1 cellular context compared by ENCODE assay signal in the genomic region with DNA sequence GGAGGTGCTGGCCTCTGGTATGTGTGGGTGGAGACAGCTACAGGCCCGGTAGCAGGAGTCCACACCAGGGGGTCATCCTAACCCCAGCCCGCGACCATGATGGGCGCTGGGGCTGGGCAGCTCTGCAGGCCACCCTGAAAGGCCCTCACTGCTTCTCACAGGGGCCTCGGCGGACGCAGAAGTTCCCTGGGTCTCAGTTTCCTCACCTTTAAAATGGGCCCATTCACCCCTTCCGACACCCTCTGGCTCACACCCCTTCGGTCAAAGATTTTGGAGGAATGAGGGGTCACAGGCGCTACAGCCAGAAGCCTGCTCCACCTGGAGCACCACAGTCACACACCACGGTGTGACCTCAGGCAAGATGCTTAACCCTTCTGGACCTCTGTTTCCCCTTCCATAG.
TF ChIP-seq lines count a peak whose summit lies in the region.

No MANE protein-coding gene starts in this region.

TF ChIP-seq in A549, 52 proteins besides CTCF, POLR2A, EP300 and RAD21 (continued from another document):
- TF ChIP-seq KDM5A (IDR thresholded peaks at IDR 0.05): no peak
- no peak for TF ChIP-seq FOSB (CRISPR knock-in tag; IDR thresholded peaks at IDR 0.05)
- 0 out of 2 replicates have a peak, but pooled peaks have one; percentile 48 for TF ChIP-seq HDAC2 (IDR thresholded peaks at IDR 0.05)
- TF ChIP-seq FOXS1 (CRISPR knock-in tag; IDR thresholded peaks at IDR 0.05): no peak
- no peak for TF ChIP-seq EHF (CRISPR knock-in tag; IDR thresholded peaks at IDR 0.05)
- no peak for TF ChIP-seq ZC3H11A (IDR thresholded peaks at IDR 0.05)
- TF ChIP-seq MAFK (IDR thresholded peaks at IDR 0.05; ENCODE audit: partially characterized antibody): no peak
- TF ChIP-seq MYC (IDR thresholded peaks at IDR 0.05; ENCODE audit: borderline replicate concordance, low read length): no peak
- TF ChIP-seq NR3C1 (IDR thresholded peaks at IDR 0.05): no peak
- TF ChIP-seq FOSL2 (IDR thresholded peaks at IDR 0.05): no peak
- no peak for TF ChIP-seq FOSL2 (CRISPR knock-in tag; IDR thresholded peaks at IDR 0.05)
- TF ChIP-seq, protein P1, sequence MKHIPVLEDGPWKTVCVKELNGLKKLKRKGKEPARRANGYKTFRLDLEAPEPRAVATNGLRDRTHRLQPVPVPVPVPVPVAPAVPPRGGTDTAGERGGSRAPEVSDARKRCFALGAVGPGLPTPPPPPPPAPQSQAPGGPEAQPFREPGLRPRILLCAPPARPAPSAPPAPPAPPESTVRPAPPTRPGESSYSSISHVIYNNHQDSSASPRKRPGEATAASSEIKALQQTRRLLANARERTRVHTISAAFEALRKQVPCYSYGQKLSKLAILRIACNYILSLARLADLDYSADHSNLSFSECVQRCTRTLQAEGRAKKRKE (CRISPR knock-in tag; IDR thresholded peaks at IDR 0.05; ENCODE audit: low read depth): no peak
- peak; percentile 85; the same call in 1 of the 2 replicates for TF ChIP-seq KDM1A (IDR thresholded peaks at IDR 0.05; ENCODE audit: low read depth)
